ENCODE assay signal across 16 cellular contexts in the genomic region with DNA sequence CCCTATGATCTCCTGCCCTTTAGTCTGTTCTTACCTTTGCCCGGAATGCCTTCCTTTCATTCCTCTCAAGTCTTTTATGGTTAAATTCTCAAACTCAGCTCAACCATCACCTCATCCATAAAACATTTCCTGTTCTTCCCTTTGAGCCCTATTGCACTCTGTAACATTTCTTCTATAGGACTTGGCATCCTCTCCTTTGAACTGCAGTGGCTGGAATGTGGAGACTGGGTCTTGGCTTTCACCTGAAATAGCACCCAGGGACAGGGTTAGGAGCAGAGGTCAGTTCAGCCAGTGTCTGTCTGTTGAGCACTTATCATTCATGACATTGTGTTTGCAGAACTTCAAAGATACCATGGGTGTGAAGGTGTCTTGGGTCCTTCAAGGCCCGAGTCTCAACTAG. TPM values are rescaled to one million over a fixed set of nuclear protein-coding genes. Genes with fewer than 3 reads are reported as not detected.
DNase-seq lines count a peak whose midpoint lies in the region; ATAC-seq, FAIRE-seq and TF ChIP-seq lines count a peak whose summit lies in the region.
"Had no signal": no experiment of that assay in that cellular context is flagged by ENCODE, and none has a peak within 500 bp of the region (broad histone marks: within the 10 kb centered on the region; RNA-seq: fewer than 3 reads in every experiment).

No MANE protein-coding gene starts in this region.

- no peaks in the 10 kb centered on the region for H3K27me3 Mint-ChIP-seq in activated CD8-positive, alpha-beta T cell treated with anti-CD3 and anti-CD28 coated beads for 36 hours
- no peaks in the 10 kb centered on the region for H3K27me3 Mint-ChIP-seq in activated CD8-positive, alpha-beta T cell treated with anti-CD3 and anti-CD28 coated beads, Interleukin-2, amount 10 ng/mL, durations not matched to agents 7 days and 5 days (ENCODE audit: low read depth)
- H3K27me3 Mint-ChIP-seq in glutamatergic neuron (ENCODE audit: unreplicated experiment), result peaks cover 3% of the 10 kb centered on the region

- H3K4me3 ChIP-seq in KMS-11 (IDR thresholded peaks at IDR 0.05; ENCODE audit: insufficient read depth, low read depth, low read length), result no peak overlapping the region
- H3K4me3 ChIP-seq in bronchial epithelial cell (ENCODE audit: low read depth, low read length), result no peak overlapping the region
- H3K4me3 ChIP-seq in Karpas-422 (ENCODE audit: low read length), result no peak overlapping the region
- H3K4me3 ChIP-seq: breast epithelium, lower lobe of right lung, SJSA1, transverse colon had no signal

- H3K4me2 ChIP-seq in KMS-11 (peak overlapping the region; percentile 80), Karpas-422 (ENCODE audit: low read depth, low read length, poor library complexity, severe bottlenecking) (no peak overlapping the region)

- DNase-seq in activated CD8-positive, alpha-beta T cell treated with anti-CD3 and anti-CD28 coated beads for 36 hours, result no peak
- no peak for DNase-seq in activated CD8-positive, alpha-beta T cell treated with anti-CD3 and anti-CD28 coated beads, Interleukin-2, amount 10 ng/mL, durations not matched to agents 7 days and 5 days
- DNase-seq in bronchial epithelial cell (ENCODE audit: low read depth) (peak; percentile 32), non-pigmented ciliary epithelial cell (ENCODE audit: low read depth) (peak; percentile 18), Karpas-422 (no peak), glutamatergic neuron (no peak)
- DNase-seq: activated CD4-positive, CD25-positive, alpha-beta regulatory T cell; hypothalamus; Kasumi-1; lower lobe of right lung; NCI-H2029; transverse colon had no signal

- no peak for TF ChIP-seq CTCF in activated CD8-positive, alpha-beta T cell treated with anti-CD3 and anti-CD28 coated beads for 36 hours (IDR thresholded peaks at IDR 0.05)
- TF ChIP-seq CTCF in KMS-11 (conservative IDR thresholded peaks at IDR 0.05; ENCODE audit: low read depth, low read length) (no peak), bronchial epithelial cell (IDR thresholded peaks at IDR 0.05; ENCODE audit: insufficient read depth, low read length, severe bottlenecking) (no peak), glutamatergic neuron (IDR thresholded peaks at IDR 0.05; ENCODE audit: partially characterized antibody, unreplicated experiment) (no peak)

- no peaks in the 10 kb centered on the region for H3K9me3 ChIP-seq in Karpas-422 (ENCODE audit: low read length)
- H3K9me3 ChIP-seq: breast epithelium, lower lobe of right lung, SJSA1, transverse colon had no signal

- peaks cover 2% of the 10 kb centered on the region for H3K9me3 Mint-ChIP-seq in activated CD8-positive, alpha-beta T cell treated with anti-CD3 and anti-CD28 coated beads for 36 hours
- H3K9me3 Mint-ChIP-seq in activated CD8-positive, alpha-beta T cell treated with anti-CD3 and anti-CD28 coated beads, Interleukin-2, amount 10 ng/mL, durations not matched to agents 7 days and 5 days (ENCODE audit: insufficient read depth), result no peaks in the 10 kb centered on the region
- peaks cover 4% of the 10 kb centered on the region for H3K9me3 Mint-ChIP-seq in glutamatergic neuron (ENCODE audit: unreplicated experiment)

- peaks cover 98% of the 10 kb centered on the region for H3K79me2 ChIP-seq in KMS-11 (ENCODE audit: insufficient read depth, low read depth)
- no peaks in the 10 kb centered on the region for H3K79me2 ChIP-seq in Karpas-422 (ENCODE audit: low read length)

- no peak for ATAC-seq in activated CD8-positive, alpha-beta T cell treated with anti-CD3 and anti-CD28 coated beads for 36 hours
- no peak for ATAC-seq in activated CD8-positive, alpha-beta T cell treated with anti-CD3 and anti-CD28 coated beads, Interleukin-2, amount 10 ng/mL, durations not matched to agents 7 days and 5 days
- ATAC-seq in GM19463 (IDR thresholded peaks at IDR 0.05; ENCODE audit: unreplicated experiment), result no peak
- ATAC-seq: lower lobe of right lung had no signal

- POLR2A ChIA-PET in activated CD8-positive, alpha-beta T cell treated with anti-CD3 and anti-CD28 coated beads for 36 hours (lab: Charles Lee), result interaction anchor here (1.4 to 13.9 kb wide), 6 partner anchors 15 to 68 kb away, joined by 3 to 359 read pairs (median 8); a partner anchor contains a TSS
- POLR2A ChIA-PET in activated CD8-positive, alpha-beta T cell treated with anti-CD3 and anti-CD28 coated beads, Interleukin-2, amount 10 ng/mL, durations not matched to agents 7 days and 5 days (lab: Charles Lee), result interaction anchor here (6.0 kb wide), 1 partner anchor 37 kb away, joined by 148 read pairs; a partner anchor contains a TSS

- H3K36me3 ChIP-seq in KMS-11 (ENCODE audit: insufficient read depth) (peaks cover 3% of the 10 kb centered on the region; the same call in 1 of the 2 replicates), bronchial epithelial cell (ENCODE audit: control insufficient read depth, insufficient read depth, low read length) (no peaks in the 10 kb centered on the region), Karpas-422 (ENCODE audit: insufficient read depth, low read length) (no peaks in the 10 kb centered on the region)
- H3K36me3 ChIP-seq: breast epithelium, lower lobe of right lung, SJSA1, transverse colon had no signal

- H3K27ac Mint-ChIP-seq in activated CD8-positive, alpha-beta T cell treated with anti-CD3 and anti-CD28 coated beads for 36 hours, result peak overlapping the region; percentile 44
- H3K27ac Mint-ChIP-seq in activated CD8-positive, alpha-beta T cell treated with anti-CD3 and anti-CD28 coated beads, Interleukin-2, amount 10 ng/mL, durations not matched to agents 7 days and 5 days, result no peak overlapping the region
- no peak overlapping the region for H3K27ac Mint-ChIP-seq in glutamatergic neuron (ENCODE audit: unreplicated experiment)

- H3K27ac ChIP-seq in KMS-11 (peak overlapping the region; percentile 99; the same call in 1 of the 2 replicates), Karpas-422 (ENCODE audit: low read length) (no peak overlapping the region)
- H3K27ac ChIP-seq: breast epithelium, lower lobe of right lung, SJSA1 had no signal

- H2AFZ ChIP-seq in KMS-11 (ENCODE audit: low read depth) (no peak overlapping the region), Karpas-422 (ENCODE audit: low read length) (no peak overlapping the region)

- H3K27me3 ChIP-seq in KMS-11 (ENCODE audit: insufficient read depth, low read depth) (no peaks in the 10 kb centered on the region), bronchial epithelial cell (ENCODE audit: control insufficient read depth, insufficient read depth, low read length) (no peaks in the 10 kb centered on the region), Karpas-422 (ENCODE audit: low read length) (no peaks in the 10 kb centered on the region)
- H3K27me3 ChIP-seq: breast epithelium, SJSA1, transverse colon had no signal

- CTCF ChIA-PET in activated CD8-positive, alpha-beta T cell treated with anti-CD3 and anti-CD28 coated beads for 36 hours (lab: Charles Lee), result interaction anchor here (2.5 to 3.1 kb wide), 2 partner anchors 8 to 68 kb away, joined by 10 read pairs; no protein-coding TSS in a partner anchor
- CTCF ChIA-PET in activated CD8-positive, alpha-beta T cell treated with anti-CD3 and anti-CD28 coated beads, Interleukin-2, amount 10 ng/mL, durations not matched to agents 7 days and 5 days (lab: Charles Lee), result interaction anchor here (2.3 to 5.8 kb wide), 2 partner anchors 69 to 126 kb away, joined by 7 to 40 read pairs; no protein-coding TSS in a partner anchor

- H4K20me1 ChIP-seq in KMS-11 (ENCODE audit: insufficient read depth) (peaks cover 4% of the 10 kb centered on the region; the same call in 1 of the 2 replicates), Karpas-422 (ENCODE audit: insufficient read depth, low read depth, low read length) (no peaks in the 10 kb centered on the region)

- no peaks in the 10 kb centered on the region for H3K9me2 ChIP-seq in Karpas-422 (replicated peaks; ENCODE audit: insufficient read depth, low read length)

- H3K36me3 Mint-ChIP-seq in activated CD8-positive, alpha-beta T cell treated with anti-CD3 and anti-CD28 coated beads for 36 hours (ENCODE audit: low read depth), result peaks cover 60% of the 10 kb centered on the region
- peaks cover 19% of the 10 kb centered on the region for H3K36me3 Mint-ChIP-seq in activated CD8-positive, alpha-beta T cell treated with anti-CD3 and anti-CD28 coated beads, Interleukin-2, amount 10 ng/mL, durations not matched to agents 7 days and 5 days (ENCODE audit: low read depth)
- H3K36me3 Mint-ChIP-seq in glutamatergic neuron (ENCODE audit: unreplicated experiment), result no peaks in the 10 kb centered on the region

- H3K4me1 ChIP-seq in KMS-11 (ENCODE audit: low read depth, poor library complexity, severe bottlenecking) (peaks cover 85% of the 10 kb centered on the region), Karpas-422 (ENCODE audit: low read length) (no peaks in the 10 kb centered on the region)
- H3K4me1 ChIP-seq: breast epithelium had no signal

- H3K9ac ChIP-seq in KMS-11 (no peak overlapping the region), Karpas-422 (ENCODE audit: low read length) (no peak overlapping the region)

- peaks cover 88% of the 10 kb centered on the region for H3K4me1 Mint-ChIP-seq in activated CD8-positive, alpha-beta T cell treated with anti-CD3 and anti-CD28 coated beads for 36 hours (ENCODE audit: low read depth)
- H3K4me1 Mint-ChIP-seq in activated CD8-positive, alpha-beta T cell treated with anti-CD3 and anti-CD28 coated beads, Interleukin-2, amount 10 ng/mL, durations not matched to agents 7 days and 5 days (ENCODE audit: low read depth), result peaks cover 68% of the 10 kb centered on the region
- H3K4me1 Mint-ChIP-seq in glutamatergic neuron (ENCODE audit: low read depth, unreplicated experiment), result peaks cover 3% of the 10 kb centered on the region

- FAIRE-seq in bronchial epithelial cell (lab: Jason Lieb, UNC), result no peak

- intact Hi-C loops in activated CD8-positive, alpha-beta T cell treated with anti-CD3 and anti-CD28 coated beads for 36 hours (cut with micrococcal nuclease), result no loop called here

- no peak overlapping the region for H3K4me3 Mint-ChIP-seq in activated CD8-positive, alpha-beta T cell treated with anti-CD3 and anti-CD28 coated beads for 36 hours
- no peak overlapping the region for H3K4me3 Mint-ChIP-seq in activated CD8-positive, alpha-beta T cell treated with anti-CD3 and anti-CD28 coated beads, Interleukin-2, amount 10 ng/mL, durations not matched to agents 7 days and 5 days
- H3K4me3 Mint-ChIP-seq in glutamatergic neuron (ENCODE audit: unreplicated experiment), result no peak overlapping the region

RNA-seq across cellular contexts. Expression of a gene that starts 7.2 kb away (rescaled TPM):
- 10 to 100 TPM; 21.5 to 22.6 TPM for total RNA-seq in activated CD8-positive, alpha-beta T cell treated with anti-CD3 and anti-CD28 coated beads for 36 hours
- 10 to 100 TPM in 1 of 2 experiments, 1 to 10 TPM in 1; 9.7 to 10.4 TPM for total RNA-seq in activated CD8-positive, alpha-beta T cell treated with anti-CD3 and anti-CD28 coated beads, Interleukin-2, amount 10 ng/mL, durations not matched to agents 7 days and 5 days
- total RNA-seq in bronchial epithelial cell (5.8 and 6.4 TPM in 2 replicates), glutamatergic neuron (ENCODE audit: unreplicated experiment) (42.1 TPM)
- total RNA-seq in Karpas-422 (2014; rRNA removed; shearing (Covaris generic); ENCODE audit: low replicate concordance), result not detected in 2 replicates

RNA-seq across cellular contexts. Expression of a gene that starts 41.3 kb away (rescaled TPM):
- total RNA-seq in activated CD8-positive, alpha-beta T cell treated with anti-CD3 and anti-CD28 coated beads for 36 hours, result 100 to 1,000 TPM; 871 to 893 TPM
- total RNA-seq in activated CD8-positive, alpha-beta T cell treated with anti-CD3 and anti-CD28 coated beads, Interleukin-2, amount 10 ng/mL, durations not matched to agents 7 days and 5 days, result 100 to 1,000 TPM; 882 to 899 TPM
- 62.7 and 107 TPM in 2 replicates for total RNA-seq in bronchial epithelial cell
- 145 and 197 TPM in 2 replicates for total RNA-seq in Karpas-422 (2014; rRNA removed; shearing (Covaris generic); ENCODE audit: low replicate concordance)
- total RNA-seq in glutamatergic neuron (ENCODE audit: unreplicated experiment), result 685 TPM

RNA-seq across cellular contexts. Expression of a gene that starts 42.3 kb away (rescaled TPM):
- total RNA-seq in activated CD8-positive, alpha-beta T cell treated with anti-CD3 and anti-CD28 coated beads for 36 hours, result 100 to 1,000 TPM; 313 to 320 TPM
- total RNA-seq in activated CD8-positive, alpha-beta T cell treated with anti-CD3 and anti-CD28 coated beads, Interleukin-2, amount 10 ng/mL, durations not matched to agents 7 days and 5 days, result 100 to 1,000 TPM; 254 to 269 TPM
- 52.9 and 87.7 TPM in 2 replicates for total RNA-seq in bronchial epithelial cell
- 111 and 168 TPM in 2 replicates for total RNA-seq in Karpas-422 (2014; rRNA removed; shearing (Covaris generic); ENCODE audit: low replicate concordance)
- total RNA-seq in glutamatergic neuron (ENCODE audit: unreplicated experiment), result 191 TPM

Comparison
In these comparisons a context has a peak if more than half of its experiments do, and no peak if none do; other contexts are left out.
1. DNase-seq: peak in bronchial epithelial cell (single experiment) and non-pigmented ciliary epithelial cell (single experiment); none in activated CD8-positive, alpha-beta T cell treated with anti-CD3 and anti-CD28 coated beads for 36 hours (single experiment), activated CD8-positive, alpha-beta T cell treated with anti-CD3 and anti-CD28 coated beads, Interleukin-2, amount 10 ng/mL, durations not matched to agents 7 days and 5 days (single experiment), Karpas-422 (single experiment) and glutamatergic neuron (single experiment).